10 cellular contexts compared by ENCODE assay signal in the genomic region with DNA sequence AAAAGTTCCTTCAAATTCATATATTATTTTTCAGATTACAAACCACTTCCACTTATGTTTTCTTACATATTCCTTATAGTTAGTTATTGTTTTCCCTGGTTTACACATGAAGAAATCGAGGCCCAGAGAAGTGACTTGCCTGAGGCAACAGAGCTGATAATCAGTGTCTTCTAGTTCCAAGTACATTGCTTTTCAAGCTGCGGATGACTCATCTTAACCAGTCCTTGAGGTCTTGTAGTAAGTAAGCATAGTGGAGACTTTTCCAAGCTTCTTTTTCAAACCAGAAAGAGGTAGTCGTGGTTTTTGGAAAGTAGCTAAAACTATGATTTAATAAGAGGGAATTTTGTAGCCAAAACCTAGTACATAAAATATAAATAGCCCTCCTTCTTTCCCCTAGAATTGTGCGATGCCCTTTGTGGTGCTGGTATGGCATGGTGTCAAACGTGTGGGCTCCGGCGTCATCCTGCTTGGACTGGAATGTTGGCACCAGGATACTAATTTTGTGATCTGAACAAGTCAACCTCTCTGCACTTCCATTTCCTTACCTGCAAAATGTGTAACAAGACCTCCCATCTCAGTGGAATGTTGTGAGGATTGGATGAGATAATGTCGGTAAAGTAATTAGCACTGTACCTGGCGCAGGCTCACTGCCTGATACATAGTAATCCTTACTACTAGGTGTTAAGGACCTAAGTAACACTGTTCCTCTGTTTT. TPM values are rescaled to one million over a fixed set of nuclear protein-coding genes. Genes with fewer than 3 reads are reported as not detected.
DNase-seq lines count a peak whose midpoint lies in the region; ATAC-seq, FAIRE-seq and TF ChIP-seq lines count a peak whose summit lies in the region.
"Had no signal": no experiment of that assay in that cellular context is flagged by ENCODE, and none has a peak within 500 bp of the region (broad histone marks: within the 10 kb centered on the region; RNA-seq: fewer than 3 reads in every experiment).

No MANE protein-coding gene starts in this region.

- no peaks in the 10 kb centered on the region for H3K36me3 ChIP-seq in SJCRH30

- no peak for TF ChIP-seq EP300 in A549 (IDR thresholded peaks at IDR 0.05)

- 59% methylated on average over 9 of the region's 9 CpGs for WGBS in A549 (ENCODE audit: missing lambda C conversion rate)
- WGBS in right cardiac atrium = 51% methylated on average over 9 of the region's 9 CpGs

- intact Hi-C loops in right cardiac atrium (cut with DNase I) = no loop called here

- H3K9me3 ChIP-seq in A549 (peaks cover 7% of the 10 kb centered on the region), right cardiac atrium (ENCODE audit: control insufficient read depth, low read length) (no peaks in the 10 kb centered on the region), SJCRH30 (replicated peaks) (peaks cover 8% of the 10 kb centered on the region)

- in situ Hi-C loops in astrocyte of the spinal cord (cut with HindIII; ENCODE audit: low sequenced_read_pairs) = no loop called here

- no peak for TF ChIP-seq POLR2A in A549 (IDR thresholded peaks at IDR 0.05; ENCODE audit: low read length)

- H3K27me3 ChIP-seq in right cardiac atrium (ENCODE audit: control insufficient read depth, insufficient read depth) (no peaks in the 10 kb centered on the region), SJCRH30 (no peaks in the 10 kb centered on the region)

- no peak for DNase-seq in A549 (ENCODE audit: low read depth in 1 of 2, low spot score in 1 of 2)
- peak; percentile 81 for DNase-seq in HT1080 (ENCODE audit: low read depth)
- DNase-seq in astrocyte of the spinal cord (ENCODE audit: low read depth, low spot score) = peak; percentile 95
- DNase-seq in right cardiac atrium = no peak
- DNase-seq in SW480 (ENCODE audit: low spot score) = no peak
- DNase-seq in SJCRH30 = no peak
- DNase-seq in activated naive CD4-positive, alpha-beta T cell treated with anti-CD3 and anti-CD28 coated beads, Interleukin-2, amount 50 U/mL, for 16 hours = no peak
- DNase-seq in cerebellar cortex (ENCODE audit: low spot score) = no peak
- DNase-seq: C1 segment of cervical spinal cord, SW 1271 had no signal

- CTCF ChIA-PET in A549 (lab: Yijun Ruan, JAX) = interaction anchor here (0.5 kb wide), 1 partner anchor 224 kb away, joined by 3 read pairs; no protein-coding TSS in a partner anchor

- H3K27ac ChIP-seq in A549 (peak overlapping the region in 1 of 2 experiments; percentile 19; a peak in 1 of 6 replicates), right cardiac atrium (ENCODE audit: low read length) (no peak overlapping the region), SJCRH30 (no peak overlapping the region)

- H3K4me3 ChIP-seq in A549 (no peak overlapping the region), astrocyte of the spinal cord (ENCODE audit: low read depth, low read length) (no peak overlapping the region), right cardiac atrium (ENCODE audit: low read length) (no peak overlapping the region), SJCRH30 (no peak overlapping the region)

- ATAC-seq in A549 (0 out of 6 replicates have a peak, but pooled peaks of 1 of the 2 experiments have one; percentile 32), right cardiac atrium (peak; percentile 68 to 77)

- peak overlapping the region; percentile 30; the same call in 2 of the 3 replicates for H3K4me2 ChIP-seq in A549

- FAIRE-seq in A549 (lab: Jason Lieb, UNC) = no peak

- TF ChIP-seq RAD21 in A549 (conservative IDR thresholded peaks at IDR 0.05 in 1 of 2, IDR thresholded peaks at IDR 0.05 in 1 of 2) = no peak

- TF ChIP-seq CTCF in A549 (IDR thresholded peaks at IDR 0.05) (no peak), astrocyte of the spinal cord (IDR thresholded peaks at IDR 0.05; ENCODE audit: low read depth, low read length) (no peak)

- POLR2A ChIA-PET in A549 (lab: Yijun Ruan, JAX) = no interaction called here

- H3K4me1 ChIP-seq in A549 (0 out of 3 replicates have a peak, but pooled peaks cover 3% of the 10 kb centered on the region), right cardiac atrium (ENCODE audit: control insufficient read depth, insufficient read depth, low read length) (peaks cover 2% of the 10 kb centered on the region), SJCRH30 (no peaks in the 10 kb centered on the region)

TF ChIP-seq in A549, 52 proteins besides CTCF, POLR2A, EP300 and RAD21:
- peak; percentile 37; the same call in 1 of the 2 replicates for TF ChIP-seq FOSL2 (IDR thresholded peaks at IDR 0.05)
- peak; percentile 71 for TF ChIP-seq FOSL2 (CRISPR knock-in tag; IDR thresholded peaks at IDR 0.05)
- TF ChIP-seq HOXB5 (CRISPR knock-in tag; IDR thresholded peaks at IDR 0.05) = no peak

RNA-seq across cellular contexts. Expression of gene DLG1, which starts 19.0 kb away (rescaled TPM):
- polyA plus RNA-seq in A549 (2011; rRNA removed) = 33.9 and 40.7 TPM in 2 replicates
- 5.9 and 6.8 TPM in 2 replicates for polyA plus RNA-seq in A549 (2012; cell fraction: cytosol; rRNA removed)
- 8.1 and 10.2 TPM in 2 replicates for polyA plus RNA-seq in A549 (2012; cell fraction: nucleus; rRNA removed)
- 26.4 to 29.6 TPM (median 27.0 TPM) in 3 replicates for polyA plus RNA-seq in A549 (2017; fragmentation: RNase III; extraction: RNeasy Plus Mini Kit Qiagen cat#74134 plus additional on column Dnase treatment)
- polyA minus RNA-seq in A549 (2011; rRNA and poly(A)+ RNA removed) = 24.7 and 31.8 TPM in 2 replicates
- 36.3 and 55.2 TPM in 2 replicates for total RNA-seq in HT1080 (2014; rRNA removed; shearing (Covaris generic))
- 86.7 and 110 TPM in 2 replicates for polyA plus RNA-seq in HT1080 (2015; cell fraction: cytosol; rRNA removed)
- 260 and 294 TPM in 2 replicates for polyA plus RNA-seq in HT1080 (2015; cell fraction: nucleus; rRNA removed)
- total RNA-seq in right cardiac atrium = 10 to 100 TPM; 51.1 to 55.0 (median 53.0) TPM
- polyA plus RNA-seq in right cardiac atrium = 14.6 TPM
- 64.4 and 75.1 TPM in 2 replicates for total RNA-seq in SJCRH30 (2014; rRNA removed; shearing (Covaris generic))

Comparison
In these comparisons a context has a peak if more than half of its experiments do, and no peak if none do; other contexts are left out.
1. DNase-seq: peak in HT1080 (single experiment) and astrocyte of the spinal cord (single experiment); none in A549 (0 of 2), right cardiac atrium (0 of 3), SW480 (single experiment), SJCRH30 (0 of 2), activated naive CD4-positive, alpha-beta T cell treated with anti-CD3 and anti-CD28 coated beads, Interleukin-2, amount 50 U/mL, for 16 hours (single experiment) and cerebellar cortex (single experiment).